In genomic region chr7:35801392-35802101, GRCh38 we compare ENCODE assay signal across 8 cellular contexts. TPM values are rescaled to one million over a fixed set of nuclear protein-coding genes. Genes with fewer than 3 reads are reported as not detected.
A peak's percentile ranks its signal among the peaks of the same experiment; 100 is the strongest.
DNase-seq lines count a peak whose midpoint lies in the region; ATAC-seq and TF ChIP-seq lines count a peak whose summit lies in the region.

No MANE protein-coding gene starts in this region.

- no peaks in the 10 kb centered on the region for H3K9me3 Mint-ChIP-seq in HFFc6

- ATAC-seq in right cardiac atrium (peak; percentile 63 to 71), aorta (ENCODE audit: low FRiP score) (peak; percentile 66)

- H3K36me3 ChIP-seq in rectal smooth muscle tissue (ENCODE audit: control insufficient read depth, insufficient read depth, low read length) = no peaks in the 10 kb centered on the region
- H3K36me3 ChIP-seq in aorta (ENCODE audit: control insufficient read depth in 1 of 2, insufficient read depth in 2 of 2, low read length in 1 of 2) = no peaks in the 10 kb centered on the region

- H3K9me3 ChIP-seq in right cardiac atrium (ENCODE audit: control insufficient read depth, low read length) (no peaks in the 10 kb centered on the region), aorta (ENCODE audit: control insufficient read depth, low read length) (no peaks in the 10 kb centered on the region)

- peak overlapping the region; percentile 98 for H3K4me3 Mint-ChIP-seq in HFFc6

- peak overlapping the region; percentile 99 for H3K27ac Mint-ChIP-seq in HFFc6

- intact Hi-C loops in right cardiac atrium (cut with DNase I) = loop anchor here (5.0 to 10.0 kb wide), 6 partner anchors 39 to 103 kb away; no protein-coding TSS in a partner anchor
- intact Hi-C loops in aorta (cut with DNase I) = loop anchor here in 1 of 2 donors (5.0 kb wide), 2 partner anchors 36 to 84 kb away; no protein-coding TSS in a partner anchor

- H3K4me1 ChIP-seq in right cardiac atrium (ENCODE audit: control insufficient read depth, insufficient read depth, low read length) = peaks cover 7% of the 10 kb centered on the region
- peaks cover 24% of the 10 kb centered on the region for H3K4me1 ChIP-seq in rectal smooth muscle tissue (ENCODE audit: control insufficient read depth, insufficient read depth, low read length)
- peaks cover 0 to 4% of the 10 kb centered on the region in 2 donors for H3K4me1 ChIP-seq in aorta (ENCODE audit: control insufficient read depth in 1 of 2, insufficient read depth in 2 of 2, low read length in 2 of 2)

- peak overlapping the region; percentile 66 for H3K9ac ChIP-seq in rectal smooth muscle tissue (ENCODE audit: low read length)

- H3K4me3 ChIP-seq in GM12865 (ENCODE audit: low read depth, low read length) (peak overlapping the region; percentile 98), right cardiac atrium (ENCODE audit: low read length) (peak overlapping the region; percentile 69), rectal smooth muscle tissue (ENCODE audit: low read length) (peak overlapping the region; percentile 86), aorta (ENCODE audit: low read length in 2 of 2) (peak overlapping the region; percentile 66 to 69)

- H3K27me3 ChIP-seq in right cardiac atrium (ENCODE audit: control insufficient read depth, insufficient read depth) = no peaks in the 10 kb centered on the region
- H3K27me3 ChIP-seq in rectal smooth muscle tissue (ENCODE audit: control insufficient read depth, insufficient read depth, low read length) = no peaks in the 10 kb centered on the region
- H3K27me3 ChIP-seq in aorta (ENCODE audit: control insufficient read depth in 1 of 2, insufficient read depth in 2 of 2, low read length in 1 of 2) = no peaks in the 10 kb centered on the region

- DNase-seq in GM12865 (ENCODE audit: low read depth) (peak; percentile 79), HFFc6 (peak; percentile 59), NAMALWA (ENCODE audit: low spot score) (peak; percentile 92), T-helper 1 cell (peak; percentile 70 to 81 (median 77)), amniotic stem cell (lab: John Stamatoyannopoulos, UW) (peak; percentile 71), right cardiac atrium (peak; percentile 75 to 89 (median 89)), aorta (peak; percentile 85 to 91)

- TF ChIP-seq CTCF in GM12865 (IDR thresholded peaks at IDR 0.05; ENCODE audit: insufficient read depth, low read depth, low read length, missing control alignments) = peak; percentile 35
- peak; percentile 85 for TF ChIP-seq CTCF in HFFc6 (IDR thresholded peaks at IDR 0.05)

- under 1% methylated on average over 70 of the region's 70 CpGs for WGBS in right cardiac atrium
- 0% methylated on average over 56 to 70 of the region's 70 CpGs for WGBS in aorta, 2 donors

- H3K36me3 Mint-ChIP-seq in HFFc6 (ENCODE audit: low read depth) = 0 out of 2 replicates have a peak, but pooled peaks cover 4% of the 10 kb centered on the region

- H3K27ac ChIP-seq in right cardiac atrium (ENCODE audit: low read length) (peak overlapping the region; percentile 85), rectal smooth muscle tissue (ENCODE audit: low read depth, low read length) (peak overlapping the region; percentile 97), aorta (ENCODE audit: low read depth in 1 of 2, low read length in 2 of 2) (peak overlapping the region; percentile 65 to 74)

- peaks cover 52% of the 10 kb centered on the region for H3K4me1 Mint-ChIP-seq in HFFc6 (ENCODE audit: low read depth)

- no peaks in the 10 kb centered on the region for H3K27me3 Mint-ChIP-seq in HFFc6 (ENCODE audit: insufficient read depth)

RNA-seq across cellular contexts. Expression of gene SEPTIN7, which starts 0.7 kb away (rescaled TPM):
- 100 to 1,000 TPM; 257 to 320 (median 291) TPM for total RNA-seq in HFFc6 (2021; fragmentation: NEBNext Ultra II Directional; extraction: Animal tissue kit (Norgen Biotek cat#: 25700))
- 100 to 1,000 TPM; 198 to 225 (median 212) TPM for total RNA-seq in right cardiac atrium
- 189 TPM for polyA plus RNA-seq in right cardiac atrium
- total RNA-seq in aorta = 100 to 1,000 TPM; 270 to 290 TPM
- polyA plus RNA-seq in aorta = 100 to 1,000 TPM; 337 to 357 TPM

Comparison
In these comparisons a context has a peak if more than half of its experiments do, and no peak if none do; other contexts are left out.
1. Peak in every context shown above with its lines: DNase-seq, ATAC-seq, H3K4me3 ChIP-seq and H3K27ac ChIP-seq.